ENCODE assay signal across 17 cellular contexts in the genomic region with DNA sequence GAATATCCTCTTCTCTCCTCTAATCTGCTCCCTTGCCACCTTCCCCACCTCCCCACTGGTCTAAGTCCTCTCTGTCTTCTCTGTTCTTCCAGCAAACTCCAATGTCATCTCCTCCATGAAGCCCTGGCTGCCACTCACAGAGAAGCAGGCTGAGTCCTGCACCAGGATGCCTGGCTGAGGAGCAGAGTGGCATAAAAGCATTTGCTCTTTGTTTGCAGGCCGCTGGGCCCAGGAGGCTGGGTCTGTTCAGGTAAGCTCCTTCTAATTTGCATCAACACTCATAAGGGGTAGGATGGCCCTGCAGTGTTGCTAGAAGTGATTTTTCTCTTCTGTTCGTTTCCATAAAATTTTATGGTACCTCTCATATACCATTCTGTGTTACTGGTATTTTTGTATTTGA. TPM values are rescaled to one million over a fixed set of nuclear protein-coding genes. Genes with fewer than 3 reads are reported as not detected.
DNase-seq lines count a peak whose midpoint lies in the region; ATAC-seq and TF ChIP-seq lines count a peak whose summit lies in the region.
"Had no signal": no experiment of that assay in that cellular context is flagged by ENCODE, and none has a peak within 500 bp of the region (broad histone marks: within the 10 kb centered on the region; RNA-seq: fewer than 3 reads in every experiment).

No MANE protein-coding gene starts in this region.

- in situ Hi-C loops in T47D (cut with HindIII; ENCODE audit: low pct_unique_long_range_greater_than_20kb, low sequenced_read_pairs), result no loop called here

- no peaks in the 10 kb centered on the region for H3K27me3 Mint-ChIP-seq in type B pancreatic cell
- H3K27me3 Mint-ChIP-seq in T-helper 2 cell treated with Interferon-gamma antibody and Interleukin-4, amounts not matched to agents 5 μg/mL and 100 μg/mL, for 36 hours (ENCODE audit: low read depth), result peaks cover 2% of the 10 kb centered on the region
- H3K27me3 Mint-ChIP-seq in activated T-cell treated with anti-CD3 and anti-CD28 coated beads, Interleukin-2, amount 50 U/mL, for 24 hours, result peaks cover under 1% of the 10 kb centered on the region

- H3K36me3 Mint-ChIP-seq in type B pancreatic cell, result no peaks in the 10 kb centered on the region
- no peaks in the 10 kb centered on the region for H3K36me3 Mint-ChIP-seq in T-helper 2 cell treated with Interferon-gamma antibody and Interleukin-4, amounts not matched to agents 5 μg/mL and 100 μg/mL, for 36 hours (ENCODE audit: low read depth)
- no peaks in the 10 kb centered on the region for H3K36me3 Mint-ChIP-seq in activated T-cell treated with anti-CD3 and anti-CD28 coated beads, Interleukin-2, amount 50 U/mL, for 24 hours (ENCODE audit: low read depth)
- H3K36me3 Mint-ChIP-seq: CD4-positive, alpha-beta memory T cell had no signal

- DNase-seq in T47D (ENCODE audit: low read depth in 1 of 2, low spot score in 1 of 2) (peak; percentile 38 to 49), breast epithelium (ENCODE audit: low spot score in 2 of 2) (no peak), colonic mucosa (peak; percentile 67), type B pancreatic cell (ENCODE audit: extremely low spot score, unreplicated experiment) (no peak)
- no peak for DNase-seq in T-helper 2 cell treated with Interferon-gamma antibody and Interleukin-4, amounts not matched to agents 5 μg/mL and 100 μg/mL, for 36 hours (ENCODE audit: low spot score)
- DNase-seq in activated T-cell treated with anti-CD3 and anti-CD28 coated beads, Interleukin-2, amount 50 U/mL, for 24 hours, result no peak
- DNase-seq: AML-193; CD4-positive, alpha-beta memory T cell; H9; Kasumi-1; NCI-H1105 treated with DMSO at 0.1 percent for 48 hours; NCI-H187; NCI-H2171; NCI-H446 treated with DMSO at 0.1 percent for 48 hours; SHP77 treated with DMSO at 0.1 percent for 48 hours had no signal

- no peaks in the 10 kb centered on the region for H3K4me1 Mint-ChIP-seq in type B pancreatic cell (ENCODE audit: unreplicated experiment)
- H3K4me1 Mint-ChIP-seq in T-helper 2 cell treated with Interferon-gamma antibody and Interleukin-4, amounts not matched to agents 5 μg/mL and 100 μg/mL, for 36 hours (ENCODE audit: low read depth), result peaks cover 1% of the 10 kb centered on the region
- peaks cover 9% of the 10 kb centered on the region for H3K4me1 Mint-ChIP-seq in activated T-cell treated with anti-CD3 and anti-CD28 coated beads, Interleukin-2, amount 50 U/mL, for 24 hours (ENCODE audit: low read depth)

- H3K36me3 ChIP-seq in breast epithelium, result no peaks in the 10 kb centered on the region
- no peaks in the 10 kb centered on the region for H3K36me3 ChIP-seq in colonic mucosa
- no peaks in the 10 kb centered on the region for H3K36me3 ChIP-seq in mucosa of stomach (ENCODE audit: control insufficient read depth, insufficient read depth, low read length)

- TF ChIP-seq POLR2A in breast epithelium (IDR thresholded peaks at IDR 0.05), result no peak

- no peak for ATAC-seq in HG03039 (IDR thresholded peaks at IDR 0.05; ENCODE audit: unreplicated experiment)

- intact Hi-C loops in breast epithelium (cut with DNase I; ENCODE audit: low total_unique reads), result loop anchor here (10.0 kb wide), 1 partner anchor 103 kb away; no protein-coding TSS in a partner anchor
- intact Hi-C loops in colonic mucosa (cut with DNase I), result no loop called here

- TF ChIP-seq CTCF in breast epithelium (IDR thresholded peaks at IDR 0.05), result no peak
- TF ChIP-seq CTCF in colonic mucosa (IDR thresholded peaks at IDR 0.05), result no peak
- no peak for TF ChIP-seq CTCF in type B pancreatic cell (conservative IDR thresholded peaks at IDR 0.05)

- H3K27me3 ChIP-seq in breast epithelium (no peaks in the 10 kb centered on the region), colonic mucosa (no peaks in the 10 kb centered on the region), mucosa of stomach (ENCODE audit: control insufficient read depth, insufficient read depth, low read length) (no peaks in the 10 kb centered on the region)

- H3K27ac ChIP-seq in breast epithelium (no peak overlapping the region), colonic mucosa (peak overlapping the region; percentile 84)

- H3K4me1 ChIP-seq in breast epithelium, result peaks cover 0 to 9% of the 10 kb centered on the region in 2 donors
- H3K4me1 ChIP-seq in colonic mucosa, result peaks cover 9% of the 10 kb centered on the region
- H3K4me1 ChIP-seq in mucosa of stomach (ENCODE audit: control insufficient read depth, insufficient read depth, low read length), result peaks cover 42% of the 10 kb centered on the region

- H3K27ac Mint-ChIP-seq in type B pancreatic cell, result peak overlapping the region; percentile 48
- no peak overlapping the region for H3K27ac Mint-ChIP-seq in T-helper 2 cell treated with Interferon-gamma antibody and Interleukin-4, amounts not matched to agents 5 μg/mL and 100 μg/mL, for 36 hours
- no peak overlapping the region for H3K27ac Mint-ChIP-seq in activated T-cell treated with anti-CD3 and anti-CD28 coated beads, Interleukin-2, amount 50 U/mL, for 24 hours
- H3K27ac Mint-ChIP-seq: H9 had no signal

- H3K4me3 ChIP-seq in breast epithelium, result no peak overlapping the region
- H3K4me3 ChIP-seq in colonic mucosa, result no peak overlapping the region
- H3K4me3 ChIP-seq in mucosa of stomach (ENCODE audit: low read length), result no peak overlapping the region

- no peak overlapping the region for H3K4me3 Mint-ChIP-seq in type B pancreatic cell
- no peak overlapping the region for H3K4me3 Mint-ChIP-seq in T-helper 2 cell treated with Interferon-gamma antibody and Interleukin-4, amounts not matched to agents 5 μg/mL and 100 μg/mL, for 36 hours
- no peak overlapping the region for H3K4me3 Mint-ChIP-seq in activated T-cell treated with anti-CD3 and anti-CD28 coated beads, Interleukin-2, amount 50 U/mL, for 24 hours
- H3K4me3 Mint-ChIP-seq: CD4-positive, alpha-beta memory T cell; H9 had no signal

- no peaks in the 10 kb centered on the region for H3K9me3 Mint-ChIP-seq in type B pancreatic cell
- H3K9me3 Mint-ChIP-seq in T-helper 2 cell treated with Interferon-gamma antibody and Interleukin-4, amounts not matched to agents 5 μg/mL and 100 μg/mL, for 36 hours, result no peaks in the 10 kb centered on the region
- H3K9me3 Mint-ChIP-seq in activated T-cell treated with anti-CD3 and anti-CD28 coated beads, Interleukin-2, amount 50 U/mL, for 24 hours, result no peaks in the 10 kb centered on the region
- H3K9me3 Mint-ChIP-seq: CD4-positive, alpha-beta memory T cell; H9 had no signal

- H3K9me3 ChIP-seq in breast epithelium (no peaks in the 10 kb centered on the region), colonic mucosa (no peaks in the 10 kb centered on the region), mucosa of stomach (ENCODE audit: control insufficient read depth, low read length) (no peaks in the 10 kb centered on the region)

- H3K9ac ChIP-seq in colonic mucosa (ENCODE audit: low read depth in 2 of 2, low read length in 2 of 2) (peak overlapping the region; percentile 32 to 60), mucosa of stomach (ENCODE audit: low read length) (peak overlapping the region; percentile 77)

RNA-seq across cellular contexts. Expression of a gene that starts 43.2 kb away (rescaled TPM):
- total RNA-seq in breast epithelium (10 to 100 TPM; 10.9 to 21.0 (median 15.1) TPM), colonic mucosa (10 to 100 TPM in 1 of 2 donors, 1 to 10 TPM in 1; 6.6 to 12.7 TPM), type B pancreatic cell (ENCODE audit: low replicate concordance) (6.9 and 12.3 TPM in 2 replicates)

Comparison
In these comparisons a context has a peak if more than half of its experiments do, and no peak if none do; other contexts are left out.
1. DNase-seq: peak in T47D (2 of 2) and colonic mucosa (single experiment); none in breast epithelium (0 of 2), type B pancreatic cell (single experiment), T-helper 2 cell treated with Interferon-gamma antibody and Interleukin-4, amounts not matched to agents 5 μg/mL and 100 μg/mL, for 36 hours (single experiment) and activated T-cell treated with anti-CD3 and anti-CD28 coated beads, Interleukin-2, amount 50 U/mL, for 24 hours (single experiment).